14 cellular contexts compared by ENCODE assay signal in genomic region chr17:9313346-9313745, GRCh38.
DNase-seq lines count a peak whose midpoint lies in the region; ATAC-seq lines count a peak whose summit lies in the region.
"Had no signal": no experiment of that assay in that cellular context is flagged by ENCODE, and none has a peak within 500 bp of the region (broad histone marks: within the 10 kb centered on the region; RNA-seq: fewer than 3 reads in every experiment).

No MANE protein-coding gene starts in this region.

- H3K4me3 ChIP-seq in SJCRH30: no peak overlapping the region
- H3K4me3 ChIP-seq: GM12878, HAP-1 had no signal

- no peaks in the 10 kb centered on the region for H3K9me3 ChIP-seq in SJCRH30 (replicated peaks)
- H3K9me3 ChIP-seq: BE2C, HAP-1 had no signal

- H3K27ac ChIP-seq in SJCRH30: no peak overlapping the region
- H3K27ac ChIP-seq: C4-2B had no signal

- no peak for ATAC-seq in GM18867 (IDR thresholded peaks at IDR 0.05; ENCODE audit: unreplicated experiment)
- ATAC-seq: GM12878 had no signal

- peaks cover 5% of the 10 kb centered on the region; the same call in 1 of the 2 replicates for H3K4me1 ChIP-seq in SJCRH30
- H3K4me1 ChIP-seq: BE2C, HAP-1 had no signal

- H3K36me3 ChIP-seq in SJCRH30: no peaks in the 10 kb centered on the region
- H3K36me3 ChIP-seq: BE2C, HAP-1 had no signal

- DNase-seq in SJCRH30: peak; percentile 28 to 60
- DNase-seq in medulla oblongata (ENCODE audit: extremely low spot score): peak; percentile 53
- peak; percentile 70 for DNase-seq in pons (ENCODE audit: low spot score)
- DNase-seq in superior temporal gyrus (ENCODE audit: extremely low spot score): peak; percentile 47
- DNase-seq in NCI-H446 treated with DMSO at 0.1 percent for 48 hours (lab: John Stamatoyannopoulos, UW): no peak
- DNase-seq in NCI-H2196 (lab: John Stamatoyannopoulos, UW; ENCODE audit: unreplicated experiment): no peak
- DNase-seq: BE2C; CD4-positive, alpha-beta memory T cell; DMS79; GOT3 had no signal

- H3K27me3 ChIP-seq in SJCRH30: no peaks in the 10 kb centered on the region
- H3K27me3 ChIP-seq: BE2C had no signal

Comparison
In these comparisons a context has a peak if more than half of its experiments do, and no peak if none do; other contexts are left out.
1. DNase-seq: peak in SJCRH30 (2 of 2), medulla oblongata (single experiment), pons (single experiment) and superior temporal gyrus (single experiment); none in NCI-H446 treated with DMSO at 0.1 percent for 48 hours (single experiment) and NCI-H2196 (single experiment).